ENCODE assay signal across 1 cellular context in the genomic region with DNA sequence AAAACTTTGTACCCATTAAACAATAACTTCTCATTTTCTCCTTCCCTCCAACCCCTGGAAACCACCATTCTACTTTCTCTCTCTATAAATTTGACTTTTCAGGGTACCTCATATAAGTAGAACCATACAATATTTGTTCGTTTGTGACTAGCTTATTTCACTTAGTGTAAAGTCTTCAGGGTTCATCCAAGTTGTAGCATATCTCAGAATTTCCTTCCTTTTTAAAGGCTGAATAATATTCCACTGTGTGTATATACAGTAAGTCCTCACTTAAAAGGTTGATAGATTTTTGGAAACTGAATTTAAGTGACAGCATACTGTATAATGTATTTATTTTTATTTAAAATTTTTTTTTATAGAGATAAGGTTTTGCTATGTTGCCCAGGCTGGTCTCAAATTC.
TF ChIP-seq lines count a peak whose summit lies in the region.

No MANE protein-coding gene starts in this region.

TF ChIP-seq in SK-N-SH, 30 proteins besides CTCF, POLR2A, EP300 and RAD21:
- TF ChIP-seq RXRA (IDR thresholded peaks at IDR 0.05; ENCODE audit: borderline replicate concordance, low read depth) (no peak), FOXJ3 (CRISPR knock-in tag; IDR thresholded peaks at IDR 0.05) (no peak), SMC3 (IDR thresholded peaks at IDR 0.05; ENCODE audit: low read depth, low read length) (no peak), RFX5 (IDR thresholded peaks at IDR 0.05; ENCODE audit: low read length) (no peak), GATA2 (CRISPR knock-in tag; IDR thresholded peaks at IDR 0.05) (no peak), YY1 (IDR thresholded peaks at IDR 0.05; ENCODE audit: low read depth) (no peak)
- TF ChIP-seq, protein P1, sequence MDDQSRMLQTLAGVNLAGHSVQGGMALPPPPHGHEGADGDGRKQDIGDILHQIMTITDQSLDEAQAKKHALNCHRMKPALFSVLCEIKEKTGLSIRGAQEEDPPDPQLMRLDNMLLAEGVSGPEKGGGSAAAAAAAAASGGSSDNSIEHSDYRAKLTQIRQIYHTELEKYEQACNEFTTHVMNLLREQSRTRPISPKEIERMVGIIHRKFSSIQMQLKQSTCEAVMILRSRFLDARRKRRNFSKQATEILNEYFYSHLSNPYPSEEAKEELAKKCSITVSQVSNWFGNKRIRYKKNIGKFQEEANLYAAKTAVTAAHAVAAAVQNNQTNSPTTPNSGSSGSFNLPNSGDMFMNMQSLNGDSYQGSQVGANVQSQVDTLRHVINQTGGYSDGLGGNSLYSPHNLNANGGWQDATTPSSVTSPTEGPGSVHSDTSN (IDR thresholded peaks at IDR 0.05), result no peak
